In the genomic region with DNA sequence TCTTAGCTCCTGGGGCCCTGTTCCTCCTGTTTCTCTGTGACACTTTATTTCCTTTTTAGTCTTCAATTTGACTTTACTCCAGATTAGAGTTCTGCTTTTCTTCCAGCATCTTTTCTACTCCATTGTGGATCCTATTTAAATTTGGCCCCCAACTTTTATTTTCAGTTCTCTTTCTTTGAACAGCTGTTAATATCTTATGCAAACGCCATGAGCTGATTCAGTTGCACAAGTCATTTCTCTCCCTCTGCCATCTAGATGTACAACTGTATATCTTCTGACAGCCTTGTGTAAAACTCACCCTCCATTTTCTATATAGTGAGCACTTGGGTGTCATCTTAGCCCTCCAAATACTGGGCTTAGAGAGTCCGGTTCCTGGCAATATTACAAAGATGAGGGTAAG, we compare ENCODE assay signal across 17 cellular contexts. TPM values are rescaled to one million over a fixed set of nuclear protein-coding genes. Genes with fewer than 3 reads are reported as not detected.
DNase-seq lines count a peak whose midpoint lies in the region; ATAC-seq and TF ChIP-seq lines count a peak whose summit lies in the region.
"Had no signal": no experiment of that assay in that cellular context is flagged by ENCODE, and none has a peak within 500 bp of the region (broad histone marks: within the 10 kb centered on the region; RNA-seq: fewer than 3 reads in every experiment).

No MANE protein-coding gene starts in this region.

- H3K9ac ChIP-seq in GM23248: no peak overlapping the region
- H3K9ac ChIP-seq: neural progenitor cell had no signal

- H3K9me3 ChIP-seq in DOHH2 (ENCODE audit: control insufficient read depth, insufficient read depth, low read length) (no peaks in the 10 kb centered on the region), GM23248 (ENCODE audit: low read depth) (no peaks in the 10 kb centered on the region), suprapubic skin (no peaks in the 10 kb centered on the region)
- no peaks in the 10 kb centered on the region for H3K9me3 ChIP-seq in effector memory CD4-positive, alpha-beta T cell (ENCODE audit: control insufficient read depth, low read length)

- H3K79me2 ChIP-seq in DOHH2 (ENCODE audit: control insufficient read depth, low read length) (no peaks in the 10 kb centered on the region), GM23248 (ENCODE audit: insufficient read depth) (no peaks in the 10 kb centered on the region)

- WGBS in GM23248 (ENCODE audit: low coverage in 1 of 2, low lambda C conversion rate in 2 of 2, missing lambda C conversion rate in 2 of 2), 2 experiments: 73 to 80% methylated on average over 2 of the region's 2 CpGs
- 73% methylated on average over 2 of the region's 2 CpGs for WGBS in suprapubic skin

- no peak for TF ChIP-seq POLR2A in suprapubic skin (IDR thresholded peaks at IDR 0.05)

- H3K27ac ChIP-seq in DOHH2 (ENCODE audit: low read depth, low read length): peak overlapping the region; percentile 52
- no peak overlapping the region for H3K27ac ChIP-seq in GM23248
- no peak overlapping the region for H3K27ac ChIP-seq in suprapubic skin
- H3K27ac ChIP-seq in effector memory CD4-positive, alpha-beta T cell (ENCODE audit: insufficient read depth, low read length, poor library complexity, severe bottlenecking): no peak overlapping the region
- H3K27ac ChIP-seq: neural progenitor cell, SK-N-MC had no signal

- H4K20me1 ChIP-seq in DOHH2 (ENCODE audit: control insufficient read depth, insufficient read depth, low read depth, low read length) (no peaks in the 10 kb centered on the region), GM23248 (ENCODE audit: insufficient read depth) (no peaks in the 10 kb centered on the region)

- ATAC-seq in GM19395 (IDR thresholded peaks at IDR 0.05; ENCODE audit: unreplicated experiment): peak; percentile 75
- ATAC-seq in HG02938 (IDR thresholded peaks at IDR 0.05; ENCODE audit: unreplicated experiment): peak; percentile 69
- ATAC-seq: activated CD8-positive, alpha-beta T cell treated with anti-CD3 and anti-CD28 coated beads for 36 hours; activated T-helper 17 cell treated with anti-CD3 and anti-CD28 coated beads, Interleukin-2, amount 50 U/mL, for 72 hours had no signal

- TF ChIP-seq CTCF in DOHH2 (IDR thresholded peaks at IDR 0.05; ENCODE audit: low read depth, low read length, poor library complexity, severe bottlenecking): no peak
- no peak for TF ChIP-seq CTCF in suprapubic skin (IDR thresholded peaks at IDR 0.05)

- H3K36me3 ChIP-seq in DOHH2 (ENCODE audit: control insufficient read depth, low read length) (no peaks in the 10 kb centered on the region), GM23248 (ENCODE audit: low read depth) (no peaks in the 10 kb centered on the region), suprapubic skin (no peaks in the 10 kb centered on the region)
- H3K36me3 ChIP-seq in effector memory CD4-positive, alpha-beta T cell (ENCODE audit: control insufficient read depth, insufficient read depth, low read length): no peaks in the 10 kb centered on the region
- H3K36me3 ChIP-seq: neural progenitor cell had no signal

- no peaks in the 10 kb centered on the region for H3K27me3 ChIP-seq in DOHH2 (ENCODE audit: control insufficient read depth, low read length)
- H3K27me3 ChIP-seq in GM23248 (replicated peaks; ENCODE audit: insufficient read depth): no peaks in the 10 kb centered on the region
- H3K27me3 ChIP-seq in suprapubic skin: no peaks in the 10 kb centered on the region
- no peaks in the 10 kb centered on the region for H3K27me3 ChIP-seq in effector memory CD4-positive, alpha-beta T cell (replicated peaks; ENCODE audit: control insufficient read depth, insufficient read depth, low read length, poor library complexity, severe bottlenecking)
- H3K27me3 ChIP-seq: neural progenitor cell had no signal

- H3K4me2 ChIP-seq in DOHH2 (ENCODE audit: low read length): peak overlapping the region; percentile 27
- H3K4me2 ChIP-seq in GM23248 (ENCODE audit: unreplicated experiment): no peak overlapping the region
- H3K4me2 ChIP-seq: neural progenitor cell had no signal

- H3F3A ChIP-seq in DOHH2 (ENCODE audit: control insufficient read depth, insufficient read depth) (no peaks in the 10 kb centered on the region), GM23248 (ENCODE audit: insufficient read depth) (no peaks in the 10 kb centered on the region)

- H3K4me1 ChIP-seq in DOHH2 (ENCODE audit: control insufficient read depth, low read length) (peaks cover 22% of the 10 kb centered on the region), GM23248 (ENCODE audit: insufficient read depth) (0 out of 2 replicates have a peak, but pooled peaks cover 6% of the 10 kb centered on the region), suprapubic skin (no peaks in the 10 kb centered on the region)
- H3K4me1 ChIP-seq in effector memory CD4-positive, alpha-beta T cell (ENCODE audit: control insufficient read depth, insufficient read depth, low read length, poor library complexity, severe bottlenecking): no peaks in the 10 kb centered on the region
- H3K4me1 ChIP-seq: neural progenitor cell had no signal

- peak; percentile 89 for DNase-seq in SIG-M5 treated with dmso at 0.1 percent for 504 hours (lab: John Stamatoyannopoulos, UW; ENCODE audit: unreplicated experiment)
- no peak for DNase-seq in UCSD-AML1 (lab: John Stamatoyannopoulos, UW; ENCODE audit: unreplicated experiment)
- DNase-seq in GM23248: no peak
- no peak for DNase-seq in suprapubic skin (ENCODE audit: low spot score in 2 of 2)
- DNase-seq in effector memory CD4-positive, alpha-beta T cell: no peak
- DNase-seq: activated CD8-positive, alpha-beta T cell treated with anti-CD3 and anti-CD28 coated beads for 36 hours; NCI-H1092 treated with DMSO at 0.1 percent for 48 hours; NCI-H2227 treated with DMSO at 0.1 percent for 48 hours; right cardiac atrium; stimulated activated CD4-positive, alpha-beta T cell treated with anti-CD3 and anti-CD28 coated beads, Interleukin-2, amount 100 ng/mL, for 24 hours had no signal

- in situ Hi-C loops in GM23248 (cut with MboI): no loop called here

- H2AFZ ChIP-seq in GM23248: no peak overlapping the region

- TF ChIP-seq EP300 in suprapubic skin (IDR thresholded peaks at IDR 0.05): no peak

- H3K4me3 ChIP-seq in DOHH2 (ENCODE audit: low read length) (peak overlapping the region; percentile 12), GM23248 (no peak overlapping the region), suprapubic skin (no peak overlapping the region)
- H3K4me3 ChIP-seq in effector memory CD4-positive, alpha-beta T cell (ENCODE audit: insufficient read depth, low read depth, low read length, poor library complexity, severe bottlenecking): no peak overlapping the region
- H3K4me3 ChIP-seq: lung, neural progenitor cell, SK-N-MC had no signal

- no peaks in the 10 kb centered on the region for H3K9me2 ChIP-seq in DOHH2 (replicated peaks; ENCODE audit: control insufficient read depth, low read length)
- no peaks in the 10 kb centered on the region; the same call in 1 of the 2 replicates for H3K9me2 ChIP-seq in GM23248 (ENCODE audit: insufficient read depth)

RNA-seq across cellular contexts. Expression of a gene that starts 42.2 kb away (rescaled TPM):
- 0.43 and 0.89 TPM in 2 replicates for total RNA-seq in GM23248 (2014; rRNA removed; shearing (Covaris generic))
- 0.58 and 1.3 TPM in 2 replicates for polyA plus RNA-seq in GM23248 (2016; fragmentation: Nextera tagmentation; extraction: Ambion mirVana)
- 1 to 10 TPM in 1 of 4 donors, under 1 TPM in 2, not detected in 1; 0.08 to 1.3 (median 0.10) TPM for total RNA-seq in suprapubic skin
- total RNA-seq: activated CD8-positive, alpha-beta T cell treated with anti-CD3 and anti-CD28 coated beads for 36 hours; activated T-helper 17 cell treated with anti-CD3 and anti-CD28 coated beads, Interleukin-2, amount 50 U/mL, for 72 hours had no signal

RNA-seq across cellular contexts. Expression of a gene that starts 42.5 kb away (rescaled TPM):
- 8.2 and 9.5 TPM in 2 replicates for total RNA-seq in GM23248 (2014; rRNA removed; shearing (Covaris generic))
- 5.6 and 6.3 TPM in 2 replicates for polyA plus RNA-seq in GM23248 (2016; fragmentation: Nextera tagmentation; extraction: Ambion mirVana)
- total RNA-seq in suprapubic skin: 10 to 100 TPM; 10.5 to 33.2 (median 13.7) TPM
